Comparison of ENCODE assay signal across 26 cellular contexts in the genomic region with DNA sequence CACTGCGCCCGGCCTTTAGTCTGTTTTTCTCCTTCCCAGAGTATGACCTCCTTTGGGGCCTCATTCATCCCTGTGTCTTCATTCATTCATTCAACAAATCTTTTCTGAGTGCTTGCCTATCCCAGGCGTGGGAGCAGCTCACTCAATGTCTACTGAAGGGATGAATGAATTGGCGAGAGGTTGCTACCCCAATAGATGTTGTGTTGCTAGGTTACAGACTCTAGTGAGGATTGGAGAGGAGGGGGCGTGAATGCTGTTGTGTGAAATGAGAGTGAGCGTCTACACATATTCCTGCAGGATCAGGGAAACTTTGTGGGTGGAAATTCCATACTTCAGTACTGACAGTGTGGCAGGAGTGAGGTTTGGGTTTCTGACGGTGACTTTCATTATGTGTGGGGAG.
"Had no signal": no experiment of that assay in that cellular context is flagged by ENCODE, and none has a peak within 500 bp of the region (broad histone marks: within the 10 kb centered on the region; RNA-seq: fewer than 3 reads in every experiment).

No MANE protein-coding gene starts in this region.

- H3K4me1 Mint-ChIP-seq: natural killer cell; stimulated activated naive B cell treated with anti-CD40 and anti-IgM and Interleukin-4, amounts not matched to agents 10 μg/mL and 1 μg/mL and 100 μg/mL, for 72 hours had no signal

- H3K9me3 Mint-ChIP-seq: natural killer cell; stimulated activated naive B cell treated with anti-CD40 and anti-IgM and Interleukin-4, amounts not matched to agents 10 μg/mL and 1 μg/mL and 100 μg/mL, for 72 hours had no signal

- DNase-seq: hippocampal formation; left colon; left lung; lower lobe of right lung; mammary epithelial cell; mesenchymal stem cell; natural killer cell; ovary; retina; right cardiac atrium; stimulated activated CD4-positive, alpha-beta T cell treated with anti-CD3 and anti-CD28 coated beads, Interleukin-12 subunit alpha, Interleukin-12 subunit beta, amount 100 ng/mL, for 4 hours; stimulated activated CD4-positive, alpha-beta T cell treated with anti-CD3 and anti-CD28 coated beads, Interleukin-15, amount 100 ng/mL, for 24 hours; stimulated activated CD4-positive, alpha-beta T cell treated with anti-CD3 and anti-CD28 coated beads, Interleukin-2, amount 100 ng/mL, for 24 hours; stimulated activated CD4-positive, alpha-beta T cell treated with anti-CD3 and anti-CD28 coated beads, Interleukin-4, amount 100 ng/mL, for 1 hour; stimulated activated naive B cell treated with anti-CD40 and anti-IgM and Interleukin-4, amounts not matched to agents 10 μg/mL and 1 μg/mL and 100 μg/mL, for 72 hours; stimulated activated naive CD8-positive, alpha-beta T cell treated with anti-CD3 and anti-CD28 coated beads, Interleukin-15, Interleukin-2, amounts not matched to agents 100 U/mL and 50 U/mL, for 24 hours; stomach; testis; thyroid gland; transverse colon; upper lobe of left lung had no signal

- H3K36me3 Mint-ChIP-seq: natural killer cell; stimulated activated naive B cell treated with anti-CD40 and anti-IgM and Interleukin-4, amounts not matched to agents 10 μg/mL and 1 μg/mL and 100 μg/mL, for 72 hours had no signal

- H3K27ac Mint-ChIP-seq: natural killer cell; progenitor cell of endocrine pancreas; stimulated activated naive B cell treated with anti-CD40 and anti-IgM and Interleukin-4, amounts not matched to agents 10 μg/mL and 1 μg/mL and 100 μg/mL, for 72 hours had no signal

- H3K36me3 ChIP-seq: left lung, lower lobe of right lung, ovary, stomach, thyroid gland, transverse colon, upper lobe of left lung, vagina had no signal

- H3K27ac ChIP-seq: left lung, lower lobe of right lung, ovary, skin epidermis, stomach, testis, thyroid gland, transverse colon, upper lobe of left lung, vagina had no signal

- H3K27me3 ChIP-seq: left lung, ovary, stomach, testis, thyroid gland, transverse colon, upper lobe of left lung, vagina had no signal

- ATAC-seq: left colon; left lung; lower lobe of right lung; natural killer cell; right cardiac atrium; sciatic nerve; stimulated activated naive B cell treated with anti-CD40 and anti-IgM and Interleukin-4, amounts not matched to agents 10 μg/mL and 1 μg/mL and 100 μg/mL, for 72 hours; stimulated activated naive CD8-positive, alpha-beta T cell treated with anti-CD3 and anti-CD28 coated beads, Interleukin-15, Interleukin-2, amounts not matched to agents 100 U/mL and 50 U/mL, for 24 hours had no signal

- H3K4me3 ChIP-seq: left lung, lower lobe of right lung, ovary, skin epidermis, stomach, testis, thyroid gland, transverse colon, upper lobe of left lung, vagina had no signal

- H3K9me3 ChIP-seq: left lung, lower lobe of right lung, ovary, stomach, testis, thyroid gland, transverse colon, upper lobe of left lung, vagina had no signal

- H3K4me1 ChIP-seq: lower lobe of right lung, stomach, testis, thyroid gland, transverse colon, upper lobe of left lung, vagina had no signal

- H3K4me3 Mint-ChIP-seq: natural killer cell; stimulated activated naive B cell treated with anti-CD40 and anti-IgM and Interleukin-4, amounts not matched to agents 10 μg/mL and 1 μg/mL and 100 μg/mL, for 72 hours had no signal

- FAIRE-seq: keratinocyte had no signal
